8 cellular contexts compared by ENCODE assay signal in the genomic region with DNA sequence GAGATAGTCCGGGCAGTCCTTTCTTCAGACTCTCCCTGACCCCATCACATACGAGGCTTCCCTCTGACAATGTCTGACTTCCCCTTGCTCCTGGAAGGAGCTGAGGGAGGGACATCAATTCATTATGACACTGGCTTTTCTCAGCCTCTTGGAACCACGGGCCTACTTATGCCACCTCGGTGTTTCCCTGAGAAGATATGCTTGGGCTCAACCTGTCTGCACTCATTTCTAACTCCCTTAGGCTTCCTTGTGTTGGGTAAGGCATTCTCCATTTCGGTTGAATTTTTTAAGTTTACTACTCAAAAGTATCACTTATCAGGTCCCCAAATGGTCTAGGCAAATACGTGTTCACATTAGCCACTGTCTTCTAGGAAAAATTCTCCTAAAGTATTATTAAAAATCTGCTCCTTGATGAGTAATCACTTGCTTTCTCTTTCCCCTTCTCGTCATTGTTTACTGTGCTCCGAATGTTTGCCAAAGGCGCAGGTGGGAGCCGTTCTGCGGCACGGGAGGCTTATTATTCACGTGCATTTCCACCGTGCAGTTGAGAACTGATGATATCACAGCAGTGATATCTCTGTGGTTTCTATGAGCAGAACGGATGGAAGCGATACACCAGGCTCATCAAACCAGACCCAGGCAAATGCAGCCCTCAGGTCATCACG. TPM values are rescaled to one million over a fixed set of nuclear protein-coding genes. Genes with fewer than 3 reads are reported as not detected.
DNase-seq lines count a peak whose midpoint lies in the region; ATAC-seq and TF ChIP-seq lines count a peak whose summit lies in the region.

No MANE protein-coding gene starts in this region.

- DNase-seq in NCI-H2029 (lab: John Stamatoyannopoulos, UW) (peak; percentile 89), fibroblast of villous mesenchyme (ENCODE audit: low read depth) (peak; percentile 14), OCI-M1 (lab: John Stamatoyannopoulos, UW) (no peak)
- peak; percentile 41 to 77 for DNase-seq in activated CD4-positive, alpha-beta T cell treated with anti-CD3 and anti-CD28 coated beads, Interleukin-2, amount 50 U/mL, for 24 hours (ENCODE audit: low read depth in 1 of 2, low spot score in 1 of 2)
- DNase-seq in stimulated activated naive CD4-positive, alpha-beta T cell treated with Interleukin-2 at 50 U/mL for 16 hours (lab: John Stamatoyannopoulos, UW): peak; percentile 72

- no peak for TF ChIP-seq CTCF in fibroblast of villous mesenchyme (IDR thresholded peaks at IDR 0.05; ENCODE audit: insufficient read depth, low read depth, low read length)

- ATAC-seq in GM18861 (IDR thresholded peaks at IDR 0.05; ENCODE audit: unreplicated experiment) (no peak), GM19467 (IDR thresholded peaks at IDR 0.05; ENCODE audit: unreplicated experiment) (no peak), GM19351 (IDR thresholded peaks at IDR 0.05; ENCODE audit: unreplicated experiment) (no peak)

- no peak overlapping the region for H3K4me3 ChIP-seq in fibroblast of villous mesenchyme (ENCODE audit: low read depth, low read length)

RNA-seq across cellular contexts. Expression of a gene that starts 33.1 kb away (rescaled TPM):
- 16.4 and 28.7 TPM in 2 replicates for total RNA-seq in fibroblast of villous mesenchyme
